In the genomic region with DNA sequence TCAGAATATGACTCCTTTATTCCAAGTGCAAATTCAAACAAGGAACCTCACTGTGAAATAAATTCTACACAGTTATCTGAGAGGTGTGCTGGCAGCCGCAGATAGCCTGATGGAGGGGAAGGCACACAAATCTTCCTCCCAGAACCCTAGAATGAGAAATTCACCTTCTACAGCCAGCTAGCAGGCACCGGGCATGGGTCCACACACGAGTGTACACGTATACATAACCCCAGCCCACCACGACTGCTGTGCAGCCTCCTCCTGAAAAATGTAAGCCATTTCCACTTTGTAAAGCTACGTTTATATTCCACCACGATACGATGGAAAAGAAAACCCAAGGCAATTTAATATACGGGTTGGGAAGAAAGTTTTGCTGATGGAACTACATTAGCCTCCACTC, we compare ENCODE assay signal across 8 cellular contexts. TPM values are rescaled to one million over a fixed set of nuclear protein-coding genes. Genes with fewer than 3 reads are reported as not detected.
DNase-seq lines count a peak whose midpoint lies in the region; ATAC-seq and TF ChIP-seq lines count a peak whose summit lies in the region.

No MANE protein-coding gene starts in this region.

- peaks cover 45% of the 10 kb centered on the region for H4K20me1 ChIP-seq in smooth muscle cell (ENCODE audit: low read depth)

- intact Hi-C loops in activated naive CD4-positive, alpha-beta T cell treated with anti-CD3 and anti-CD28 coated beads for 36 hours (cut with micrococcal nuclease) = loop anchor here (1.0 to 5.0 kb wide), 7 partner anchors 25 to 1878 kb away; no protein-coding TSS in a partner anchor

- peaks cover 16% of the 10 kb centered on the region for H3F3A ChIP-seq in smooth muscle cell (ENCODE audit: low read depth)

- H3K27ac ChIP-seq in right atrium auricular region = peak overlapping the region; percentile 88 to 92
- peak overlapping the region; percentile 99 for H3K27ac ChIP-seq in smooth muscle cell (ENCODE audit: low read depth)

- H3K27me3 Mint-ChIP-seq in activated naive CD4-positive, alpha-beta T cell treated with anti-CD3 and anti-CD28 coated beads for 36 hours (ENCODE audit: low read depth) = no peaks in the 10 kb centered on the region
- H3K27me3 Mint-ChIP-seq in activated CD4-positive, alpha-beta memory T cell treated with anti-CD3 and anti-CD28 coated beads, Interleukin-2, amount 10 ng/mL, durations not matched to agents 7 days and 5 days = no peaks in the 10 kb centered on the region

- H3K79me2 ChIP-seq in smooth muscle cell (ENCODE audit: low read depth) = peaks cover 55% of the 10 kb centered on the region

- H3K36me3 Mint-ChIP-seq in activated naive CD4-positive, alpha-beta T cell treated with anti-CD3 and anti-CD28 coated beads for 36 hours (ENCODE audit: low read depth) = peaks cover 35% of the 10 kb centered on the region
- peaks cover 48% of the 10 kb centered on the region for H3K36me3 Mint-ChIP-seq in activated CD4-positive, alpha-beta memory T cell treated with anti-CD3 and anti-CD28 coated beads, Interleukin-2, amount 10 ng/mL, durations not matched to agents 7 days and 5 days (ENCODE audit: low read depth)

- H3K36me3 ChIP-seq in right atrium auricular region (no peaks in the 10 kb centered on the region), smooth muscle cell (ENCODE audit: low read depth) (no peaks in the 10 kb centered on the region)

- 39% methylated on average over 9 of the region's 9 CpGs for WGBS in smooth muscle cell (ENCODE audit: low lambda C conversion rate)

- ATAC-seq in HG02623 (IDR thresholded peaks at IDR 0.05; ENCODE audit: unreplicated experiment) (no peak), GM19455 (IDR thresholded peaks at IDR 0.05; ENCODE audit: unreplicated experiment) (no peak)

- DNase-seq in activated naive CD4-positive, alpha-beta T cell treated with anti-CD3 and anti-CD28 coated beads for 36 hours = no peak
- no peak for DNase-seq in activated naive CD4-positive, alpha-beta T cell treated with anti-CD3 and anti-CD28 coated beads, Interleukin-2, amount 50 U/mL, for 16 hours
- peak; percentile 18 for DNase-seq in activated CD4-positive, alpha-beta memory T cell treated with anti-CD3 and anti-CD28 coated beads, Interleukin-2, amount 10 ng/mL, durations not matched to agents 7 days and 5 days
- no peak for DNase-seq in right atrium auricular region (ENCODE audit: low spot score)
- DNase-seq in smooth muscle cell (lab: John Stamatoyannopoulos, UW; ENCODE audit: unreplicated experiment) = no peak
- DNase-seq in superior temporal gyrus (ENCODE audit: extremely low spot score) = no peak

- H3K4me3 Mint-ChIP-seq in activated naive CD4-positive, alpha-beta T cell treated with anti-CD3 and anti-CD28 coated beads for 36 hours = peak overlapping the region; percentile 83
- peak overlapping the region; percentile 98 for H3K4me3 Mint-ChIP-seq in activated CD4-positive, alpha-beta memory T cell treated with anti-CD3 and anti-CD28 coated beads, Interleukin-2, amount 10 ng/mL, durations not matched to agents 7 days and 5 days

- TF ChIP-seq CTCF in right atrium auricular region (IDR thresholded peaks at IDR 0.05) (no peak), smooth muscle cell (IDR thresholded peaks at IDR 0.05; ENCODE audit: borderline replicate concordance, insufficient read depth, poor library complexity, severe bottlenecking) (no peak)

- H3K27me3 ChIP-seq in right atrium auricular region (no peaks in the 10 kb centered on the region), smooth muscle cell (ENCODE audit: low read depth) (no peaks in the 10 kb centered on the region)

- H3K9me3 ChIP-seq in right atrium auricular region (no peaks in the 10 kb centered on the region), smooth muscle cell (replicated peaks; ENCODE audit: low read depth) (no peaks in the 10 kb centered on the region)

- H3K9me3 Mint-ChIP-seq in activated naive CD4-positive, alpha-beta T cell treated with anti-CD3 and anti-CD28 coated beads for 36 hours = no peaks in the 10 kb centered on the region
- H3K9me3 Mint-ChIP-seq in activated CD4-positive, alpha-beta memory T cell treated with anti-CD3 and anti-CD28 coated beads, Interleukin-2, amount 10 ng/mL, durations not matched to agents 7 days and 5 days = no peaks in the 10 kb centered on the region

- H3K4me1 Mint-ChIP-seq in activated naive CD4-positive, alpha-beta T cell treated with anti-CD3 and anti-CD28 coated beads for 36 hours (ENCODE audit: low read depth) = peaks cover 31% of the 10 kb centered on the region
- peaks cover 63% of the 10 kb centered on the region for H3K4me1 Mint-ChIP-seq in activated CD4-positive, alpha-beta memory T cell treated with anti-CD3 and anti-CD28 coated beads, Interleukin-2, amount 10 ng/mL, durations not matched to agents 7 days and 5 days

- peak overlapping the region; percentile 99 for H3K9ac ChIP-seq in smooth muscle cell (ENCODE audit: low read depth)

- peak overlapping the region; percentile 97 for H3K4me2 ChIP-seq in smooth muscle cell

- CTCF ChIA-PET in activated naive CD4-positive, alpha-beta T cell treated with anti-CD3 and anti-CD28 coated beads for 36 hours (lab: Charles Lee) = interaction anchor here (0.6 kb wide), 1 partner anchor 25 kb away, joined by 3 read pairs; no protein-coding TSS in a partner anchor
- CTCF ChIA-PET in activated CD4-positive, alpha-beta memory T cell treated with anti-CD3 and anti-CD28 coated beads, Interleukin-2, amount 10 ng/mL, durations not matched to agents 7 days and 5 days (lab: Charles Lee) = interaction anchor here (1.3 to 2.1 kb wide), 3 partner anchors 10 to 224 kb away, joined by 3 to 7 read pairs (median 6); no protein-coding TSS in a partner anchor

- H3K4me3 ChIP-seq in right atrium auricular region (peak overlapping the region; percentile 75 to 97), smooth muscle cell (peak overlapping the region; percentile 91)

- POLR2A ChIA-PET in activated CD4-positive, alpha-beta memory T cell treated with anti-CD3 and anti-CD28 coated beads, Interleukin-2, amount 10 ng/mL, durations not matched to agents 7 days and 5 days (lab: Charles Lee) = interaction anchor here (1.4 to 4.1 kb wide), 8 partner anchors 9 to 208 kb away, joined by 5 to 34 read pairs (median 11); a partner anchor contains a TSS

- H3K4me1 ChIP-seq in right atrium auricular region (peaks cover 2 to 6% of the 10 kb centered on the region in 2 donors), smooth muscle cell (ENCODE audit: low read depth) (peaks cover 11% of the 10 kb centered on the region)

- peak overlapping the region; percentile 47 for H3K27ac Mint-ChIP-seq in activated naive CD4-positive, alpha-beta T cell treated with anti-CD3 and anti-CD28 coated beads for 36 hours
- peak overlapping the region; percentile 98 for H3K27ac Mint-ChIP-seq in activated CD4-positive, alpha-beta memory T cell treated with anti-CD3 and anti-CD28 coated beads, Interleukin-2, amount 10 ng/mL, durations not matched to agents 7 days and 5 days

- H2AFZ ChIP-seq in smooth muscle cell (ENCODE audit: low read depth) = peak overlapping the region; percentile 85

RNA-seq across cellular contexts. Expression of a gene that starts 1.8 kb away (rescaled TPM):
- 10 to 100 TPM; 50.4 to 51.9 TPM for total RNA-seq in activated naive CD4-positive, alpha-beta T cell treated with anti-CD3 and anti-CD28 coated beads for 36 hours
- total RNA-seq in activated CD4-positive, alpha-beta memory T cell treated with anti-CD3 and anti-CD28 coated beads, Interleukin-2, amount 10 ng/mL, durations not matched to agents 7 days and 5 days = 10 to 100 TPM; 57.3 to 59.7 TPM
- total RNA-seq in right atrium auricular region = 10 to 100 TPM; 27.9 to 29.4 TPM
- 119 and 145 TPM in 2 replicates for total RNA-seq in smooth muscle cell
- polyA plus RNA-seq in smooth muscle cell = 99.1 and 103 TPM in 2 replicates
